Comparison of ENCODE assay signal across 26 cellular contexts in genomic region chr7:80632819-80633218, GRCh38. TPM values are rescaled to one million over a fixed set of nuclear protein-coding genes. Genes with fewer than 3 reads are reported as not detected.
"Had no signal": no experiment of that assay in that cellular context is flagged by ENCODE, and none has a peak within 500 bp of the region (broad histone marks: within the 10 kb centered on the region; RNA-seq: fewer than 3 reads in every experiment).

No MANE protein-coding gene starts in this region.

- H3K27ac ChIP-seq: adrenal gland, body of pancreas, breast epithelium, SJSA1 had no signal

- H3K4me2 ChIP-seq: SK-N-SH had no signal

- H3K36me3 ChIP-seq: adrenal gland, breast epithelium, SJSA1 had no signal

- FAIRE-seq: astrocyte, TTC549 had no signal

- ATAC-seq: activated CD8-positive, alpha-beta T cell treated with anti-CD3 and anti-CD28 coated beads for 36 hours; body of pancreas; Panc1 had no signal

- DNase-seq: activated CD4-positive, alpha-beta T cell treated with anti-CD3 and anti-CD28 coated beads, Interleukin-2, amount 10 ng/mL, durations not matched to agents 24 days and 14 days; activated CD4-positive, alpha-beta T cell treated with anti-CD3 and anti-CD28 coated beads, Interleukin-2, amount 50 U/mL, for 4 hours; activated CD8-positive, alpha-beta T cell treated with anti-CD3 and anti-CD28 coated beads for 36 hours; activated gamma-delta T cell; activated naive CD4-positive, alpha-beta T cell treated with Interleukin-2 at 50 U/mL for 16 hours; activated naive CD8-positive, alpha-beta T cell treated with anti-CD3 and anti-CD28 coated beads, Interleukin-2, amount 10 ng/mL, durations not matched to agents 7 days and 5 days; activated T-cell treated with anti-CD3 and anti-CD28 coated beads, Interleukin-2, amount 50 U/mL, for 24 hours; adrenal gland; body of pancreas; Karpas-422; NCI-H1048; NCI-H1105 treated with DMSO at 0.1 percent for 48 hours; NCI-H1436; NCI-H1694; NCI-H1930; NCI-H2081 treated with DMSO at 0.1 percent for 48 hours; NCI-H226; NCI-H524 treated with DMSO at 0.1 percent for 48 hours; SHP77 treated with DMSO at 0.1 percent for 48 hours; SK-N-SH had no signal

- H3K9me3 ChIP-seq: adrenal gland, body of pancreas, breast epithelium, SJSA1, SK-N-SH had no signal

- H3K27me3 ChIP-seq: adrenal gland, body of pancreas, breast epithelium, SJSA1 had no signal

- H3K9ac ChIP-seq: SK-N-SH had no signal

- H3K4me3 ChIP-seq: adrenal gland, body of pancreas, breast epithelium, SJSA1 had no signal

- H3K4me1 ChIP-seq: body of pancreas, breast epithelium had no signal

RNA-seq across cellular contexts. Expression of gene CD36, which starts 5.6 kb away (rescaled TPM):
- total RNA-seq: activated CD4-positive, alpha-beta T cell treated with anti-CD3 and anti-CD28 coated beads, Interleukin-2, amount 10 ng/mL, durations not matched to agents 24 days and 14 days; activated CD8-positive, alpha-beta T cell treated with anti-CD3 and anti-CD28 coated beads for 36 hours; activated T-helper 2 cell treated with anti-CD3 and anti-CD28 coated beads, Interferon-gamma antibody, Interleukin-2, Interleukin-4, amounts not matched to agents 10 μg/mL and 5 μg/mL and 100 μg/mL, durations not matched to agents 14 hours and 24 hours and 36 hours had no signal
